In genomic region chr10:107437921-107438320, GRCh38 we compare ENCODE assay signal across 26 cellular contexts.
A peak's percentile ranks its signal among the peaks of the same experiment; 100 is the strongest.
DNase-seq lines count a peak whose midpoint lies in the region; ATAC-seq, FAIRE-seq and TF ChIP-seq lines count a peak whose summit lies in the region.
"Had no signal": no experiment of that assay in that cellular context is flagged by ENCODE, and none has a peak within 500 bp of the region (broad histone marks: within the 10 kb centered on the region; RNA-seq: fewer than 3 reads in every experiment).

No MANE protein-coding gene starts in this region.

- no peaks in the 10 kb centered on the region for H3K9me3 ChIP-seq in mesenchymal stem cell (ENCODE audit: control insufficient read depth, low read length)
- H3K9me3 ChIP-seq in CD4-positive, alpha-beta T cell (ENCODE audit: control insufficient read depth, low read length) = no peaks in the 10 kb centered on the region
- H3K9me3 ChIP-seq: BLaER1 had no signal

- POLR2A ChIA-PET in WTC11 (lab: Charles Lee) = no interaction called here
- POLR2A ChIA-PET in CD4-positive, alpha-beta T cell (lab: Charles Lee) = no interaction called here

- no peak overlapping the region for H4K91ac ChIP-seq in mesenchymal stem cell (ENCODE audit: low read length)

- H3K4me3 Mint-ChIP-seq in WTC11 = no peak overlapping the region
- H3K4me3 Mint-ChIP-seq in CD4-positive, alpha-beta T cell = no peak overlapping the region
- H3K4me3 Mint-ChIP-seq: CD4-positive, alpha-beta memory T cell had no signal

- no peaks in the 10 kb centered on the region for H3K36me3 ChIP-seq in mesenchymal stem cell (ENCODE audit: control insufficient read depth in 1 of 2, insufficient read depth in 2 of 2, low read depth in 1 of 2, low read length in 2 of 2)
- H3K36me3 ChIP-seq: BLaER1 had no signal

- H2BK5ac ChIP-seq in mesenchymal stem cell (ENCODE audit: low read depth, low read length, poor library complexity, severe bottlenecking) = no peak overlapping the region

- no peak overlapping the region for H3K9ac ChIP-seq in mesenchymal stem cell (ENCODE audit: low read length)
- H3K9ac ChIP-seq: BLaER1 had no signal

- H2BK15ac ChIP-seq in mesenchymal stem cell (ENCODE audit: low read depth, poor library complexity, severe bottlenecking) = no peak overlapping the region

- intact Hi-C loops in CD4-positive, alpha-beta T cell (cut with DNase I, micrococcal nuclease) = no loop called here

- no peak overlapping the region for H3K4me3 ChIP-seq in mesenchymal stem cell (ENCODE audit: insufficient read depth in 1 of 2, low read depth in 1 of 2, low read length in 2 of 2)
- H3K4me3 ChIP-seq: BLaER1 had no signal

- no peak overlapping the region for H3K14ac ChIP-seq in mesenchymal stem cell (ENCODE audit: low read length in 2 of 2)

- WGBS in mesenchymal stem cell = 50% methylated on average over 1 of the region's 2 CpGs

- TF ChIP-seq POLR2A in GM12892 (IDR thresholded peaks at IDR 0.05; ENCODE audit: low read depth, low read length) = no peak

- no peak for DNase-seq in GM12892 (ENCODE audit: insufficient read length)
- DNase-seq in WTC11 (ENCODE audit: low spot score) = no peak
- DNase-seq in mesenchymal stem cell = no peak
- DNase-seq in retina = peak; percentile 44
- DNase-seq in CD4-positive, alpha-beta T cell = no peak
- DNase-seq in OCI-M1 (lab: John Stamatoyannopoulos, UW) = no peak
- no peak for DNase-seq in activated CD4-positive, alpha-beta T cell treated with anti-CD3 and anti-CD28 coated beads, Interleukin-2, amount 50 U/mL, for 4 hours
- DNase-seq: CD4-positive, alpha-beta memory T cell; COR-L47; DMS53; H7; Kasumi-1; MV-4-11; NCI-H1105; NCI-H1436 treated with DMSO at 0.1 percent for 48 hours; NCI-H1930; NCI-H2107; NCI-H524; NCI-H748 treated with DMSO at 0.1 percent for 48 hours; SHP77 had no signal

- H2BK12ac ChIP-seq in mesenchymal stem cell (ENCODE audit: low read length in 2 of 2) = no peak overlapping the region

- H2BK120ac ChIP-seq in mesenchymal stem cell (ENCODE audit: low read depth, low read length) = no peak overlapping the region

- H3K27me3 ChIP-seq in mesenchymal stem cell (ENCODE audit: control insufficient read depth in 1 of 2, insufficient read depth in 1 of 2, low read length in 2 of 2) = no peaks in the 10 kb centered on the region
- H3K27me3 ChIP-seq in CD4-positive, alpha-beta T cell (ENCODE audit: control insufficient read depth, insufficient read depth, low read length) = no peaks in the 10 kb centered on the region
- H3K27me3 ChIP-seq: BLaER1 had no signal

- no peaks in the 10 kb centered on the region for H3K4me1 ChIP-seq in mesenchymal stem cell (ENCODE audit: control insufficient read depth, insufficient read depth, low read depth, low read length)
- H3K4me1 ChIP-seq: BLaER1 had no signal

- H3K4ac ChIP-seq in mesenchymal stem cell (ENCODE audit: low read depth in 1 of 2, low read length in 2 of 2) = no peak overlapping the region

- no peaks in the 10 kb centered on the region for H3K27me3 Mint-ChIP-seq in WTC11 (ENCODE audit: low read depth)
- no peaks in the 10 kb centered on the region for H3K27me3 Mint-ChIP-seq in CD4-positive, alpha-beta T cell
- H3K27me3 Mint-ChIP-seq: CD4-positive, alpha-beta memory T cell had no signal

- FAIRE-seq in GM12892 (lab: Jason Lieb, UNC) = peak; percentile 17
- FAIRE-seq: G401.6, HepG2 had no signal

- no peaks in the 10 kb centered on the region for H3K36me3 Mint-ChIP-seq in WTC11
- no peaks in the 10 kb centered on the region for H3K36me3 Mint-ChIP-seq in CD4-positive, alpha-beta T cell (ENCODE audit: low read depth)
- H3K36me3 Mint-ChIP-seq: CD4-positive, alpha-beta memory T cell had no signal

- no peaks in the 10 kb centered on the region for H3K4me1 Mint-ChIP-seq in WTC11
- no peaks in the 10 kb centered on the region for H3K4me1 Mint-ChIP-seq in CD4-positive, alpha-beta T cell (ENCODE audit: low read depth)
- H3K4me1 Mint-ChIP-seq: CD4-positive, alpha-beta memory T cell had no signal

- CTCF ChIA-PET in WTC11 (lab: Charles Lee) = no interaction called here
- CTCF ChIA-PET in CD4-positive, alpha-beta T cell (lab: Charles Lee) = no interaction called here

- ATAC-seq in WTC11 = peak; percentile 16; the same call in 1 of the 2 replicates
- ATAC-seq in HG03108 (IDR thresholded peaks at IDR 0.05; ENCODE audit: unreplicated experiment) = no peak
- no peak for ATAC-seq in CD4-positive, alpha-beta T cell (ENCODE audit: poor library complexity)
- ATAC-seq: HepG2, Panc1 had no signal

- H3K27ac ChIP-seq in mesenchymal stem cell (ENCODE audit: low read length, poor library complexity, severe bottlenecking) = no peak overlapping the region
- no peak overlapping the region for H3K27ac ChIP-seq in CD4-positive, alpha-beta T cell (ENCODE audit: low read depth, low read length)
- H3K27ac ChIP-seq: BLaER1, RWPE1 had no signal

- peak overlapping the region; percentile 66 for H4K8ac ChIP-seq in mesenchymal stem cell (ENCODE audit: low read length)

- peak overlapping the region; percentile 11 to 14 for H3K18ac ChIP-seq in mesenchymal stem cell (ENCODE audit: low read depth in 1 of 2, low read length in 2 of 2)

- no peaks in the 10 kb centered on the region for H3K9me3 Mint-ChIP-seq in WTC11
- H3K9me3 Mint-ChIP-seq in CD4-positive, alpha-beta T cell = peaks cover 8% of the 10 kb centered on the region

- no peak overlapping the region for H3K27ac Mint-ChIP-seq in WTC11
- H3K27ac Mint-ChIP-seq in CD4-positive, alpha-beta T cell = no peak overlapping the region
- H3K27ac Mint-ChIP-seq: CD4-positive, alpha-beta memory T cell had no signal

- no peak overlapping the region for H3K4me2 ChIP-seq in mesenchymal stem cell (ENCODE audit: low read length, poor library complexity, severe bottlenecking)
- H3K4me2 ChIP-seq: BLaER1 had no signal

- no peaks in the 10 kb centered on the region for H3K79me1 ChIP-seq in mesenchymal stem cell (replicated peaks; ENCODE audit: low read length, poor library complexity, severe bottlenecking)

- TF ChIP-seq CTCF in WTC11 (IDR thresholded peaks at IDR 0.05) = no peak
- no peak for TF ChIP-seq CTCF in CD4-positive, alpha-beta T cell (IDR thresholded peaks at IDR 0.05)

- H2AFZ ChIP-seq in mesenchymal stem cell (ENCODE audit: low read depth, low read length) = no peak overlapping the region

- H3K23ac ChIP-seq in mesenchymal stem cell (ENCODE audit: low read length in 2 of 2) = no peak overlapping the region

- no peak overlapping the region for H2AK5ac ChIP-seq in mesenchymal stem cell (ENCODE audit: low read length, severe bottlenecking)

TF ChIP-seq in WTC11, 78 proteins besides CTCF, POLR2A, EP300 and RAD21 (continues in another document):
- TF ChIP-seq ZNF138 (CRISPR knock-in tag; conservative IDR thresholded peaks at IDR 0.05) (no peak), MYBL2 (CRISPR knock-in tag; IDR thresholded peaks at IDR 0.05) (no peak), CREB1 (CRISPR knock-in tag; IDR thresholded peaks at IDR 0.05) (no peak), FOXP4 (CRISPR knock-in tag; IDR thresholded peaks at IDR 0.05) (no peak), E2F5 (CRISPR knock-in tag; IDR thresholded peaks at IDR 0.05) (no peak), MAX (CRISPR knock-in tag; IDR thresholded peaks at IDR 0.05) (no peak), FOXJ3 (CRISPR knock-in tag; IDR thresholded peaks at IDR 0.05; ENCODE audit: borderline replicate concordance) (no peak), ZBTB21 (CRISPR knock-in tag; IDR thresholded peaks at IDR 0.05; ENCODE audit: borderline replicate concordance) (no peak), STAT6 (CRISPR knock-in tag; conservative IDR thresholded peaks at IDR 0.05; ENCODE audit: low read depth) (no peak), RELA (CRISPR knock-in tag; IDR thresholded peaks at IDR 0.05; ENCODE audit: borderline replicate concordance) (no peak)
